Comparison of ENCODE assay signal across 18 cellular contexts in the genomic region with DNA sequence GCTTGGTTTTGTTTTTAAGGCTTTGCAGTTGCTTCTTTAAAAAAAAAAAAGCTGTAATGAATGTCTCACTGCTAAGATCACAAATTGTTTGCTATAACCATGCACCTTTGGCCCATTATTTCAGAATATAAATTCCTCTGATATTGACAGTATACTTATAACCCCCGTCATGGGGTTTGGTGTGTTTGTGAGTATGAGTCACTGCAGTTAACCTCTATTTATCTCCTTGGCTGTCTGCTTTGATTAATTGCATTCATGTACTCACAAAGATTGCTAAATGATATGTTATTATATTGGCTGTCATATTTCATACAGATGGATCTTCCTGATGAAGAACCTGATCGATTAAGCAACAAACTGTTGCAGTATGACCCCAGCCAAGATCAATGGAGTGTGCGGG. TPM values are rescaled to one million over a fixed set of nuclear protein-coding genes. Genes with fewer than 3 reads are reported as not detected.
A peak's percentile ranks its signal among the peaks of the same experiment; 100 is the strongest.
DNase-seq lines count a peak whose midpoint lies in the region; ATAC-seq and TF ChIP-seq lines count a peak whose summit lies in the region.
"Had no signal": no experiment of that assay in that cellular context is flagged by ENCODE, and none has a peak within 500 bp of the region (broad histone marks: within the 10 kb centered on the region; RNA-seq: fewer than 3 reads in every experiment).

No MANE protein-coding gene starts in this region.

- H3K9me3 ChIP-seq in RWPE2 (ENCODE audit: severe bottlenecking) (no peaks in the 10 kb centered on the region), mucosa of descending colon (no peaks in the 10 kb centered on the region)
- H3K9me3 ChIP-seq: BE2C had no signal

- no peaks in the 10 kb centered on the region for H3K36me3 ChIP-seq in RWPE2 (ENCODE audit: low read depth)
- no peaks in the 10 kb centered on the region for H3K36me3 ChIP-seq in mucosa of descending colon (ENCODE audit: low read depth)
- H3K36me3 ChIP-seq: BE2C had no signal

- H3K27me3 ChIP-seq in RWPE2 (ENCODE audit: insufficient read depth, poor library complexity, severe bottlenecking), result no peaks in the 10 kb centered on the region

- H3K4me3 ChIP-seq in RWPE2 (ENCODE audit: severe bottlenecking) (no peak overlapping the region), mucosa of descending colon (no peak overlapping the region)
- H3K4me3 ChIP-seq: GM23248 had no signal

- no peak overlapping the region for H3K27ac ChIP-seq in RWPE2 (ENCODE audit: poor library complexity, severe bottlenecking)
- H3K27ac ChIP-seq: GM23248 had no signal

- TF ChIP-seq CTCF in RWPE2 (IDR thresholded peaks at IDR 0.05; ENCODE audit: poor library complexity, severe bottlenecking), result no peak
- TF ChIP-seq CTCF in mucosa of descending colon (IDR thresholded peaks at IDR 0.05), result no peak

- DNase-seq in ELR (ENCODE audit: low read depth) (peak; percentile 43), LoVo (ENCODE audit: low spot score) (peak; percentile 74), RWPE2 (ENCODE audit: low spot score) (no peak), mucosa of descending colon (no peak), DMS153 treated with DMSO at 0.1 percent for 48 hours (lab: John Stamatoyannopoulos, UW; ENCODE audit: unreplicated experiment) (no peak)
- no peak for DNase-seq in activated CD4-positive, alpha-beta T cell treated with anti-CD3 and anti-CD28 coated beads for 1 hour
- DNase-seq: BE2C; CD4-positive, alpha-beta memory T cell; EL; GM23248; HFFc6; KG1; NCI-H1105 treated with DMSO at 0.1 percent for 48 hours; NCI-H524 treated with DMSO at 0.1 percent for 48 hours; Right ventricle myocardium superior; T-helper 17 cell had no signal

- intact Hi-C loops in mucosa of descending colon (cut with DNase I, micrococcal nuclease), result no loop called here

- peak; percentile 83 for ATAC-seq in RWPE2 (ENCODE audit: low read depth)
- peak; percentile 46 for ATAC-seq in mucosa of descending colon
- ATAC-seq in GM18520 (IDR thresholded peaks at IDR 0.05; ENCODE audit: unreplicated experiment), result no peak
- ATAC-seq: SK-N-SH treated with all-trans-retinoic acid at 6 μM for 48 hours, T-helper 17 cell had no signal

- H3K4me1 ChIP-seq in RWPE2 (ENCODE audit: insufficient read depth, poor library complexity, severe bottlenecking) (peaks cover 5% of the 10 kb centered on the region), mucosa of descending colon (ENCODE audit: low read depth) (no peaks in the 10 kb centered on the region)
- H3K4me1 ChIP-seq: BE2C had no signal

RNA-seq across cellular contexts. Expression of gene KBTBD12, which starts 14.8 kb away (rescaled TPM):
- 1 to 10 TPM; 3.1 to 6.6 (median 5.5) TPM for total RNA-seq in mucosa of descending colon
- total RNA-seq: CD4-positive, alpha-beta memory T cell; GM23248; HFFc6 had no signal

Comparison
In these comparisons a context has a peak if more than half of its experiments do, and no peak if none do; other contexts are left out.
1. DNase-seq: peak in ELR (single experiment) and LoVo (single experiment); none in RWPE2 (single experiment), mucosa of descending colon (0 of 3), DMS153 treated with DMSO at 0.1 percent for 48 hours (single experiment) and activated CD4-positive, alpha-beta T cell treated with anti-CD3 and anti-CD28 coated beads for 1 hour (single experiment).